8 cellular contexts compared by ENCODE assay signal in the genomic region with DNA sequence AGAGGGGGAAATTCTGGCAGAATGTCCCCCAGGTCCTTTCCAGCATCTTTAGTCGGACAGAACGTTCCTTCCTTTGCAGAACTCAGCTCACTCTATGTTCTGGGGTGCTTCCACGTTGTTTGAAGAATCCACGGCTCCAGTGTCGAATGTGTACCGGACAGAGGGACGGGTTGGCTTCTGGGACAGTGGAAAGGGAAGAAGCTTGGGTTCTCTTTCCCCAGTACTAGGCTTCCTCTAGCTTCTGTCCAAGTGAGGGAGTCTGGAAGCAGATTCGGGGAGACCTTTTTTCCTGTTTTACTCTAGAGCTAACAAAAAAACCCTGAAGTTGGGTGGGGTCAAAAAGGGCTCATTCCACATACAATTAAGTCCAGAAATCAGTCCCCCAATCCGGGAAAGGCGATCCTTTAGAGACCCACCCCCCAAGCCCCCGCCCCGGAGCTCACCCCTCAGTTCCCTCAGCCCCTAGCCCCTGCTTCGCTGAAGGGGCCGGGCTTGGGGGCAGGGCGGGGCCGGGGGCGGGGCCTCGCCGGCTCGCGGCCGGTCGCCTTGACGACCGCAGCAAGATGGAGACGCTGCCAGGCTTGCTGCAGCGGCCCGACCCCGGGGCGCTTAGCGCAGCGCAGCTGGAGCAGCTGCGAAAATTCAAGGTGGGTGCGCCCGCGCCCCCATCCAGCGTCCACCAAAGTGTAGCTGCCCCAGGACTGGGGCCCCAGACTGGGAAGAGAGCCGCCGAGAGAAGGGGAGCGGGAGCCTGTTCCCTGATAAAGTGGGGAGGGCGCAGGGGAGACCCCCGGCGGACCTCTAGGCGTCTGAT. TPM values are rescaled to one million over a fixed set of nuclear protein-coding genes. Genes with fewer than 3 reads are reported as not detected.
DNase-seq lines count a peak whose midpoint lies in the region; ATAC-seq and TF ChIP-seq lines count a peak whose summit lies in the region.

A gene with protein sequence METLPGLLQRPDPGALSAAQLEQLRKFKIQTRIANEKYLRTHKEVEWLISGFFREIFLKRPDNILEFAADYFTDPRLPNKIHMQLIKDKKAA (plus strand): TSS at position 549 of the 814 bp plus-strand sequence. CDS start 15 bp downstream, at position 564.

- DNase-seq in NCI-H82 (lab: John Stamatoyannopoulos, UW) (peak; percentile 82), NCI-H82 treated with DMSO at 0.1 percent for 48 hours (lab: John Stamatoyannopoulos, UW; ENCODE audit: unreplicated experiment) (no peak), fibroblast of lung (ENCODE audit: low read depth in 2 of 2) (peak in 1 of 2 donors; percentile 10), upper lobe of left lung (peak; percentile 31 to 90)
- DNase-seq in activated CD8-positive, alpha-beta memory T cell treated with anti-CD3 and anti-CD28 coated beads, Interleukin-2, amount 10 ng/mL, durations not matched to agents 7 days and 5 days: peak; percentile 60

- no peak within 1 kb of the TSS for H3K27ac Mint-ChIP-seq in activated CD8-positive, alpha-beta memory T cell treated with anti-CD3 and anti-CD28 coated beads, Interleukin-2, amount 10 ng/mL, durations not matched to agents 7 days and 5 days

- H3K79me2 ChIP-seq in KMS-11 (ENCODE audit: insufficient read depth, low read depth) (no peaks in the 10 kb centered on the region), fibroblast of lung (ENCODE audit: control insufficient read depth, insufficient read depth, low read length) (no peaks in the 10 kb centered on the region), neural cell (replicated peaks; ENCODE audit: insufficient read depth, low read length) (peaks cover 9% of the 10 kb centered on the region)

- H3K27me3 ChIP-seq in KMS-11 (ENCODE audit: insufficient read depth, low read depth): peaks cover 55% of the 10 kb centered on the region
- H3K27me3 ChIP-seq in fibroblast of lung (ENCODE audit: control insufficient read depth, insufficient read depth, low read length): peaks cover 35% of the 10 kb centered on the region
- H3K27me3 ChIP-seq in neural cell (ENCODE audit: insufficient read depth, low read depth, low read length): no peaks in the 10 kb centered on the region
- peaks cover 0 to 9% (median 4%) of the 10 kb centered on the region in 4 donors for H3K27me3 ChIP-seq in upper lobe of left lung

- no peaks in the 10 kb centered on the region for H3K9me3 ChIP-seq in fibroblast of lung (ENCODE audit: control insufficient read depth, insufficient read depth, low read depth, low read length)
- no peaks in the 10 kb centered on the region for H3K9me3 ChIP-seq in neural cell (ENCODE audit: low read length)
- H3K9me3 ChIP-seq in upper lobe of left lung: no peaks in the 10 kb centered on the region

- H3K27ac ChIP-seq in KMS-11 (no peak within 1 kb of the TSS), fibroblast of lung (ENCODE audit: insufficient read depth, low read length) (no peak within 1 kb of the TSS), neural cell (ENCODE audit: low read length) (peak within 1 kb of the TSS; percentile 45), upper lobe of left lung (peak within 1 kb of the TSS; percentile 62 to 70 (median 64))

- no peaks in the 10 kb centered on the region for H3K9me2 ChIP-seq in neural cell (ENCODE audit: insufficient read depth, low read length)

- H3F3A ChIP-seq in neural cell (ENCODE audit: insufficient read depth, low read length, poor library complexity, severe bottlenecking): no peaks in the 10 kb centered on the region

- peak within 1 kb of the TSS; percentile 82 for H3K4me2 ChIP-seq in KMS-11
- H3K4me2 ChIP-seq in fibroblast of lung (ENCODE audit: extremely low read depth, insufficient read depth, low read length): peak within 1 kb of the TSS; percentile 95
- peak within 1 kb of the TSS; percentile 66 for H3K4me2 ChIP-seq in neural cell (ENCODE audit: low read length)

- ATAC-seq in activated CD8-positive, alpha-beta memory T cell treated with anti-CD3 and anti-CD28 coated beads, Interleukin-2, amount 10 ng/mL, durations not matched to agents 7 days and 5 days: peak; percentile 94
- peak; percentile 42 to 91 for ATAC-seq in upper lobe of left lung (ENCODE audit: low FRiP score in 2 of 2)
- no peak for ATAC-seq in HG03025 (IDR thresholded peaks at IDR 0.05; ENCODE audit: low FRiP score, unreplicated experiment)

- H3K9me3 Mint-ChIP-seq in activated CD8-positive, alpha-beta memory T cell treated with anti-CD3 and anti-CD28 coated beads, Interleukin-2, amount 10 ng/mL, durations not matched to agents 7 days and 5 days (ENCODE audit: low read depth): no peaks in the 10 kb centered on the region

- H3K4me1 ChIP-seq in KMS-11 (ENCODE audit: low read depth, poor library complexity, severe bottlenecking) (peaks cover 29% of the 10 kb centered on the region), fibroblast of lung (ENCODE audit: control insufficient read depth, extremely low read depth, insufficient read depth, low read length) (no peaks in the 10 kb centered on the region), upper lobe of left lung (peaks cover 21 to 45% (median 27%) of the 10 kb centered on the region in 4 donors)

- TF ChIP-seq EP300 in neural cell (conservative IDR thresholded peaks at IDR 0.05; ENCODE audit: poor library complexity, severe bottlenecking) (no peak), upper lobe of left lung (IDR thresholded peaks at IDR 0.05) (no peak)

- H2AFZ ChIP-seq in KMS-11 (ENCODE audit: low read depth) (peak within 1 kb of the TSS; percentile 91), fibroblast of lung (ENCODE audit: low read length) (peak within 1 kb of the TSS; percentile 82), neural cell (ENCODE audit: low read depth, low read length) (peak within 1 kb of the TSS; percentile 66)

- H3K4me3 ChIP-seq in KMS-11 (IDR thresholded peaks at IDR 0.05; ENCODE audit: insufficient read depth, low read depth, low read length): peak within 1 kb of the TSS; percentile 100
- peak within 1 kb of the TSS; percentile 52 to 62 (median 55) for H3K4me3 ChIP-seq in fibroblast of lung (replicated peaks in 1 of 4; ENCODE audit: control extremely low read depth in 1 of 4, insufficient read depth in 1 of 4, low read depth in 3 of 4, low read length in 4 of 4)
- peak within 1 kb of the TSS; percentile 81 for H3K4me3 ChIP-seq in neural cell (ENCODE audit: low read length)
- H3K4me3 ChIP-seq in upper lobe of left lung: peak within 1 kb of the TSS; percentile 12 to 59 (median 52)

- no peaks in the 10 kb centered on the region for H3K36me3 Mint-ChIP-seq in activated CD8-positive, alpha-beta memory T cell treated with anti-CD3 and anti-CD28 coated beads, Interleukin-2, amount 10 ng/mL, durations not matched to agents 7 days and 5 days

- CTCF ChIA-PET in activated CD8-positive, alpha-beta memory T cell treated with anti-CD3 and anti-CD28 coated beads, Interleukin-2, amount 10 ng/mL, durations not matched to agents 7 days and 5 days (lab: Charles Lee): interaction anchor here (0.6 to 1.7 kb wide), 8 partner anchors 8 to 280 kb away, joined by 3 to 4 read pairs (median 3); no protein-coding TSS in a partner anchor

- H3K9ac ChIP-seq in KMS-11 (peak within 1 kb of the TSS; percentile 0; the same call in 1 of the 2 replicates), fibroblast of lung (ENCODE audit: insufficient read depth, low read length) (peak within 1 kb of the TSS; percentile 27), neural cell (ENCODE audit: low read length) (peak within 1 kb of the TSS; percentile 77)

- H4K20me1 ChIP-seq in KMS-11 (ENCODE audit: insufficient read depth) (no peaks in the 10 kb centered on the region), fibroblast of lung (ENCODE audit: control insufficient read depth, extremely low read depth, insufficient read depth, low read length) (no peaks in the 10 kb centered on the region), neural cell (ENCODE audit: insufficient read depth) (no peaks in the 10 kb centered on the region)

- peaks cover 24% of the 10 kb centered on the region for H3K4me1 Mint-ChIP-seq in activated CD8-positive, alpha-beta memory T cell treated with anti-CD3 and anti-CD28 coated beads, Interleukin-2, amount 10 ng/mL, durations not matched to agents 7 days and 5 days

- no peak for TF ChIP-seq POLR2A in upper lobe of left lung (IDR thresholded peaks at IDR 0.05)

- H3K4me3 Mint-ChIP-seq in activated CD8-positive, alpha-beta memory T cell treated with anti-CD3 and anti-CD28 coated beads, Interleukin-2, amount 10 ng/mL, durations not matched to agents 7 days and 5 days: peak within 1 kb of the TSS; percentile 55

- TF ChIP-seq CTCF in KMS-11 (conservative IDR thresholded peaks at IDR 0.05; ENCODE audit: low read depth, low read length): peak; percentile 78
- no peak for TF ChIP-seq CTCF in fibroblast of lung (conservative IDR thresholded peaks at IDR 0.05 in 1 of 2, IDR thresholded peaks at IDR 0.05 in 1 of 2; ENCODE audit: low read depth in 1 of 2, low read length in 2 of 2)
- peak; percentile 26 for TF ChIP-seq CTCF in neural cell (IDR thresholded peaks at IDR 0.05; ENCODE audit: poor library complexity, severe bottlenecking)
- no peak for TF ChIP-seq CTCF in upper lobe of left lung (IDR thresholded peaks at IDR 0.05)

- peak; percentile 25 for TF ChIP-seq RAD21 in neural cell (conservative IDR thresholded peaks at IDR 0.05)

- H3K36me3 ChIP-seq in KMS-11 (ENCODE audit: insufficient read depth) (no peaks in the 10 kb centered on the region), fibroblast of lung (ENCODE audit: control insufficient read depth, insufficient read depth, low read length) (no peaks in the 10 kb centered on the region), neural cell (ENCODE audit: insufficient read depth, low read length) (no peaks in the 10 kb centered on the region), upper lobe of left lung (no peaks in the 10 kb centered on the region)

- H3K27me3 Mint-ChIP-seq in activated CD8-positive, alpha-beta memory T cell treated with anti-CD3 and anti-CD28 coated beads, Interleukin-2, amount 10 ng/mL, durations not matched to agents 7 days and 5 days: peaks cover 81% of the 10 kb centered on the region

- 5% methylated on average over 21 to 24 of the region's 44 CpGs for WGBS in upper lobe of left lung, 2 donors

TF ChIP-seq in neural cell, 6 proteins besides CTCF, POLR2A, EP300 and RAD21:
- TF ChIP-seq MXI1 (conservative IDR thresholded peaks at IDR 0.05; ENCODE audit: poor library complexity, severe bottlenecking): peak; percentile 75
- TF ChIP-seq EZH2 (IDR thresholded peaks at IDR 0.05; ENCODE audit: borderline replicate concordance, insufficient read depth, low read length, poor library complexity, severe bottlenecking): no peak
TF ChIP-seq in neural cell: peak in this region for 1.

RNA-seq across cellular contexts. Expression of the gene that starts here (rescaled TPM):
- not detected for total RNA-seq in activated CD8-positive, alpha-beta memory T cell treated with anti-CD3 and anti-CD28 coated beads, Interleukin-2, amount 10 ng/mL, durations not matched to agents 7 days and 5 days
- not detected in 2 replicates for total RNA-seq in fibroblast of lung
- polyA plus RNA-seq in fibroblast of lung: not detected in 2 replicates
- not detected in 2 replicates for polyA plus RNA-seq in fibroblast of lung (2012)
- not detected in 2 replicates for polyA minus RNA-seq in fibroblast of lung (ENCODE audit: low replicate concordance)
- 23.5 and 23.6 TPM in 2 replicates for polyA plus RNA-seq in neural cell
- 10.8 and 18.3 TPM in 2 replicates for polyA minus RNA-seq in neural cell
- total RNA-seq in upper lobe of left lung: 10 to 100 TPM in 1 of 6 donors, 1 to 10 TPM in 3, not detected in 2; 2.5 to 20.7 (median 6.3) TPM

Comparison
In these comparisons a context has a peak if more than half of its experiments do, and no peak if none do; other contexts are left out.
1. RNA of the gene that starts here (polyA plus RNA-seq): 23.5 to 23.6 TPM in neural cell; not detected in fibroblast of lung; every median in the first group is over 10 times any median in the second.
2. Peak in DNase-seq and ATAC-seq in activated CD8-positive, alpha-beta memory T cell treated with anti-CD3 and anti-CD28 coated beads, Interleukin-2, amount 10 ng/mL, durations not matched to agents 7 days and 5 days; RNA of the gene not detected or under 1 TPM.
3. H3K27ac ChIP-seq: peak in neural cell (single experiment) and upper lobe of left lung (4 of 4); none in KMS-11 (single experiment) and fibroblast of lung (single experiment).
4. H3K9ac ChIP-seq: peak in every context shown above with its lines; median percentile 77 in neural cell; 27 in fibroblast of lung; 0 in KMS-11.
5. CTCF ChIP-seq: peak in KMS-11 (single experiment) and neural cell (single experiment); none in fibroblast of lung (0 of 2) and upper lobe of left lung (0 of 6).
6. Peak in every context shown above with its lines, with median percentiles within 50 percentile points of each other: H2AFZ ChIP-seq, H3K4me2 ChIP-seq and H3K4me3 ChIP-seq.